Comparison of ENCODE assay signal across 9 cellular contexts in the genomic region with DNA sequence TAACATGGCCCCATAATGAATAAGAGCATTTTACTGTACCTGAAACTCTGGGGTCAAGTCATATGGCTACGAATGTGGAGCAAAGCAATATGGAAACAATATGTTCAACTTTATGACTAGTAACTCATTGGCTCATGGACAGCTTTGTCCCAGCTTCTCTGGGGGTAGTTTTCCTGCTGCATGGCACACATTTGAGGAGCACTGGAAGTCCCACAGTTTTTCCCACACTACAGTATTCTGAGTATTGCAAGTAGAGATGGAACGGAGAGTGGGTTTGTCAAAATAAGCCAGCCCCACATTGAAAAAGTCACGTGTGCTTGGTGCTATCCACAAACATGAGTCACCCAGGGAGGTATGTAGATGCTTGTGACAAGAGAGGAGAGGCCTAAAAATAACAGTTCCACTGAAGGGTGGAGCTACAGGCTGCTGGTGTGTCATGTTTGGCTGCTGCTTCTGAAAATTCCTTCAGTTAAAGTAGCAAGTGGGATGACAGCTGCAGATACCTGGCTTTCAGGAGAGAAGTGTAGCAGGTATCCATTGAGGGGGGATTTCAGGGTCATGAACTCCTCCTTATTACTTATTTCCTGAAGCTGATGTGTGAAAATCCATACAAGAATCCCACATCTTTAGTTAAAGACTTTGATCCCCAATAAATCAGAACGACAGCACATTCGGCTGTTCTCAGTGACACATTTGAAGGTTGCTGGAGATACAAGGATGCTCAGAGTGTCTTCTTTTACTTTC. TPM values are rescaled to one million over a fixed set of nuclear protein-coding genes. Genes with fewer than 3 reads are reported as not detected.
DNase-seq lines count a peak whose midpoint lies in the region; ATAC-seq, FAIRE-seq and TF ChIP-seq lines count a peak whose summit lies in the region.
"Had no signal": no experiment of that assay in that cellular context is flagged by ENCODE, and none has a peak within 500 bp of the region (broad histone marks: within the 10 kb centered on the region; RNA-seq: fewer than 3 reads in every experiment).

No MANE protein-coding gene starts in this region.

- no peak for FAIRE-seq in bronchial epithelial cell (lab: Jason Lieb, UNC)

- TF ChIP-seq CTCF in bronchial epithelial cell (IDR thresholded peaks at IDR 0.05; ENCODE audit: insufficient read depth, low read length, severe bottlenecking): no peak
- TF ChIP-seq CTCF in lower lobe of right lung (IDR thresholded peaks at IDR 0.05): no peak

- no peaks in the 10 kb centered on the region for H3K27me3 ChIP-seq in bronchial epithelial cell (ENCODE audit: control insufficient read depth, insufficient read depth, low read length)
- H3K27me3 ChIP-seq in lower lobe of right lung (ENCODE audit: low read depth): no peaks in the 10 kb centered on the region

- TF ChIP-seq EP300 in Ishikawa (IDR thresholded peaks at IDR 0.05; ENCODE audit: borderline replicate concordance): no peak

- H3K9me3 ChIP-seq in lower lobe of right lung: no peaks in the 10 kb centered on the region

- H3K36me3 ChIP-seq in bronchial epithelial cell (ENCODE audit: control insufficient read depth, insufficient read depth, low read length) (no peaks in the 10 kb centered on the region), lower lobe of right lung (no peaks in the 10 kb centered on the region)

- intact Hi-C loops in lower lobe of right lung (cut with DNase I): no loop called here

- no peak for TF ChIP-seq RAD21 in Ishikawa (IDR thresholded peaks at IDR 0.05; ENCODE audit: low read depth)

- DNase-seq in A172 (ENCODE audit: low spot score) (peak; percentile 97), bronchial epithelial cell (ENCODE audit: low read depth) (peak; percentile 97), lower lobe of right lung (no peak), GOT3 (lab: John Stamatoyannopoulos, UW) (no peak), NCI-H2227 (lab: John Stamatoyannopoulos, UW; ENCODE audit: unreplicated experiment) (no peak)
- DNase-seq: activated T-cell treated with anti-CD3 and anti-CD28 coated beads, Interleukin-2, amount 50 U/mL, for 4 hours had no signal

- ATAC-seq in lower lobe of right lung (peak; percentile 89 to 93), HG02678 (IDR thresholded peaks at IDR 0.05; ENCODE audit: unreplicated experiment) (no peak), HG02840 (IDR thresholded peaks at IDR 0.05; ENCODE audit: low FRiP score, unreplicated experiment) (no peak)

- H3K4me1 ChIP-seq in lower lobe of right lung: peaks cover 46% of the 10 kb centered on the region

- H3K4me3 ChIP-seq in bronchial epithelial cell (ENCODE audit: low read depth, low read length) (no peak overlapping the region), lower lobe of right lung (no peak overlapping the region)

- H3K27ac ChIP-seq in lower lobe of right lung: peak overlapping the region; percentile 50

TF ChIP-seq in Ishikawa, 13 proteins besides CTCF, POLR2A, EP300 and RAD21:
- no peak for TF ChIP-seq TCF12 (IDR thresholded peaks at IDR 0.05; ENCODE audit: low read depth)
- TF ChIP-seq YY1 (IDR thresholded peaks at IDR 0.05; ENCODE audit: low read depth): no peak
- TF ChIP-seq, protein P1, sequence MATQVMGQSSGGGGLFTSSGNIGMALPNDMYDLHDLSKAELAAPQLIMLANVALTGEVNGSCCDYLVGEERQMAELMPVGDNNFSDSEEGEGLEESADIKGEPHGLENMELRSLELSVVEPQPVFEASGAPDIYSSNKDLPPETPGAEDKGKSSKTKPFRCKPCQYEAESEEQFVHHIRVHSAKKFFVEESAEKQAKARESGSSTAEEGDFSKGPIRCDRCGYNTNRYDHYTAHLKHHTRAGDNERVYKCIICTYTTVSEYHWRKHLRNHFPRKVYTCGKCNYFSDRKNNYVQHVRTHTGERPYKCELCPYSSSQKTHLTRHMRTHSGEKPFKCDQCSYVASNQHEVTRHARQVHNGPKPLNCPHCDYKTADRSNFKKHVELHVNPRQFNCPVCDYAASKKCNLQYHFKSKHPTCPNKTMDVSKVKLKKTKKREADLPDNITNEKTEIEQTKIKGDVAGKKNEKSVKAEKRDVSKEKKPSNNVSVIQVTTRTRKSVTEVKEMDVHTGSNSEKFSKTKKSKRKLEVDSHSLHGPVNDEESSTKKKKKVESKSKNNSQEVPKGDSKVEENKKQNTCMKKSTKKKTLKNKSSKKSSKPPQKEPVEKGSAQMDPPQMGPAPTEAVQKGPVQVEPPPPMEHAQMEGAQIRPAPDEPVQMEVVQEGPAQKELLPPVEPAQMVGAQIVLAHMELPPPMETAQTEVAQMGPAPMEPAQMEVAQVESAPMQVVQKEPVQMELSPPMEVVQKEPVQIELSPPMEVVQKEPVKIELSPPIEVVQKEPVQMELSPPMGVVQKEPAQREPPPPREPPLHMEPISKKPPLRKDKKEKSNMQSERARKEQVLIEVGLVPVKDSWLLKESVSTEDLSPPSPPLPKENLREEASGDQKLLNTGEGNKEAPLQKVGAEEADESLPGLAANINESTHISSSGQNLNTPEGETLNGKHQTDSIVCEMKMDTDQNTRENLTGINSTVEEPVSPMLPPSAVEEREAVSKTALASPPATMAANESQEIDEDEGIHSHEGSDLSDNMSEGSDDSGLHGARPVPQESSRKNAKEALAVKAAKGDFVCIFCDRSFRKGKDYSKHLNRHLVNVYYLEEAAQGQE (IDR thresholded peaks at IDR 0.05; ENCODE audit: low read depth): no peak
- TF ChIP-seq TEAD4 (IDR thresholded peaks at IDR 0.05): no peak; the same call in 1 of the 2 replicates
- TF ChIP-seq USF1 (IDR thresholded peaks at IDR 0.05): peak; percentile 84
- no peak for TF ChIP-seq EGR1 (IDR thresholded peaks at IDR 0.05)
- no peak for TF ChIP-seq FOXM1 (IDR thresholded peaks at IDR 0.05; ENCODE audit: borderline replicate concordance, low read depth)
TF ChIP-seq in Ishikawa: peak in this region for 1.

RNA-seq across cellular contexts. Expression of gene CTAGE1, which starts 48.3 kb away (rescaled TPM):
- total RNA-seq in A172 (2014; rRNA removed; shearing (Covaris generic)): not detected in 2 replicates
- total RNA-seq in bronchial epithelial cell (under 0.01 TPM in 1 of 2 replicates, not detected in the other), lower lobe of right lung (not detected)
- total RNA-seq: activated T-cell treated with anti-CD3 and anti-CD28 coated beads, Interleukin-2, amount 50 U/mL, for 4 hours had no signal

Comparison
In these comparisons a context has a peak if more than half of its experiments do, and no peak if none do; other contexts are left out.
1. DNase-seq: peak in A172 (single experiment) and bronchial epithelial cell (single experiment); none in lower lobe of right lung (single experiment), GOT3 (single experiment) and NCI-H2227 (single experiment).
2. ATAC-seq: peak in lower lobe of right lung (2 of 2); none in HG02678 (single experiment) and HG02840 (single experiment).